ENCODE assay signal across 1 cellular context in genomic region chr4:42906906-42907774, GRCh38.
TF ChIP-seq lines count a peak whose summit lies in the region.

No MANE protein-coding gene starts in this region.

TF ChIP-seq in H1, 55 proteins besides CTCF, POLR2A, EP300 and RAD21 (continued from another document):
- TF ChIP-seq USF2 (IDR thresholded peaks at IDR 0.05; ENCODE audit: low read length) (no peak), BACH1 (IDR thresholded peaks at IDR 0.05; ENCODE audit: low read length) (no peak), RFX5 (IDR thresholded peaks at IDR 0.05; ENCODE audit: borderline replicate concordance, low read depth, low read length) (no peak), BCL11A (IDR thresholded peaks at IDR 0.05; ENCODE audit: low read depth in 2 of 2, low read length in 2 of 2) (no peak), SIRT6 (IDR thresholded peaks at IDR 0.05; ENCODE audit: low read length) (no peak), POLR2AphosphoS5 (IDR thresholded peaks at IDR 0.05; ENCODE audit: low read depth, low read length) (no peak), HDAC2 (IDR thresholded peaks at IDR 0.05; ENCODE audit: borderline replicate concordance in 1 of 2, low read depth in 2 of 2, low read length in 2 of 2) (no peak)
